7 cellular contexts compared by ENCODE assay signal in the genomic region with DNA sequence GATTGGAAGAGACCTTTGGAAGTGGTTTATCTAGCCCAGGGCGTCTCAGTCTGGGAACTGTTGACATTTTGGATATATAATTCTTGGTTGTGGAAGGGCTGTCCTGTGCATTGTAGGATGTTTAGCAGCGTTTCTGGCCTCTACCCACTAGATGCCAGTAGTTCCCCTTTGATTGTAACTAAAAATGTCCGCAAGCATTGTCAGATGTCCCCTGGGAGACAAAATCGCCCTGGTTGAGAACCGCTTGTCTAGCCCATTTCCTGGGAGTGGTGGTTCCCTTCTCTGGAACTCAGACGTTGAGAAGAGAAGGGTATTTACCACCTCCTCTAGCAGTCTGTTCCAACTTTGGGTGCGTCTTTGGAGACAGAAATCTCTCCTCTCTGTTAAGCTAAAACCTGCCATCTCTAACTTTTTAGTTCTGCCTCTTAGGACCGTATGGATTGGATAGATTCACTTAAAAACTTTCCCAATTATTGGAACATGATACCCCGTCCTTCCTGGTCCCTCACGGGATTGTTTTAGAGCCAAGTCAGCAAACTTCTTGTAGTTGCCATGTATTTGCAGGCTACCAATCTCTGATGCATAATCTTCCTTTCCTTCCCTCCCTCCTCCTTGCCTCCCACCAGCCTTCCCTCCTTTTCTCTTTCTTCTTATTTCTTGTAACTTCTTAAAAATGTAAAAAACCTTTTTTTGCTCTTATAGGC. TPM values are rescaled to one million over a fixed set of nuclear protein-coding genes. Genes with fewer than 3 reads are reported as not detected.
DNase-seq lines count a peak whose midpoint lies in the region; ATAC-seq and TF ChIP-seq lines count a peak whose summit lies in the region.

No MANE protein-coding gene starts in this region.

- CTCF ChIA-PET in Panc1 (lab: Charles Lee), result no interaction called here

- peak; percentile 47 to 62 for DNase-seq in HAP-1 (ENCODE audit: low spot score in 2 of 2)
- no peak for DNase-seq in Panc1 (ENCODE audit: low read depth, low spot score)
- DNase-seq in left ventricle myocardium superior, result no peak
- DNase-seq in cerebellum (ENCODE audit: low spot score), result no peak
- DNase-seq in DMS53 treated with DMSO at 0.1 percent for 48 hours (lab: John Stamatoyannopoulos, UW; ENCODE audit: unreplicated experiment), result no peak
- no peak for DNase-seq in tibial nerve (ENCODE audit: low spot score in 2 of 2)

- TF ChIP-seq EP300 in tibial nerve (IDR thresholded peaks at IDR 0.05), result no peak

- H3K27me3 ChIP-seq in HAP-1 (ENCODE audit: low read depth) (no peaks in the 10 kb centered on the region), Panc1 (ENCODE audit: control insufficient read depth, insufficient read depth, low read length) (no peaks in the 10 kb centered on the region), tibial nerve (no peaks in the 10 kb centered on the region)

- TF ChIP-seq CTCF in GM12875 (IDR thresholded peaks at IDR 0.05; ENCODE audit: borderline replicate concordance, insufficient read depth, low read depth, low read length), result peak; percentile 38; the same call in 1 of the 2 replicates
- peak; percentile 37; the same call in 1 of the 2 replicates for TF ChIP-seq CTCF in Panc1 (IDR thresholded peaks at IDR 0.05)
- TF ChIP-seq CTCF in tibial nerve (IDR thresholded peaks at IDR 0.05), result peak in 2 of 5 experiments; percentile 14 to 26

- H3K27ac ChIP-seq in Panc1 (ENCODE audit: low read length) (no peak overlapping the region), tibial nerve (no peak overlapping the region)

- POLR2A ChIA-PET in Panc1 (lab: Charles Lee), result no interaction called here

- H3K4me3 ChIP-seq in GM12875 (ENCODE audit: low read depth, low read length) (no peak overlapping the region), HAP-1 (no peak overlapping the region), Panc1 (ENCODE audit: low read depth in 2 of 2, low read length in 2 of 2) (no peak overlapping the region), tibial nerve (no peak overlapping the region)

- H3K4me1 ChIP-seq in HAP-1 (no peaks in the 10 kb centered on the region), Panc1 (ENCODE audit: control insufficient read depth, insufficient read depth, low read length) (no peaks in the 10 kb centered on the region), tibial nerve (peaks cover 0 to 38% (median 5%) of the 10 kb centered on the region in 4 donors)

- ATAC-seq in Panc1, result no peak
- peak; percentile 80 for ATAC-seq in left ventricle myocardium superior

- H3K9me3 ChIP-seq in HAP-1 (no peaks in the 10 kb centered on the region), Panc1 (ENCODE audit: control insufficient read depth, insufficient read depth, low read depth, low read length) (no peaks in the 10 kb centered on the region), tibial nerve (no peaks in the 10 kb centered on the region)

- H3K36me3 ChIP-seq in HAP-1 (replicated peaks) (peaks cover 47% of the 10 kb centered on the region), Panc1 (ENCODE audit: control insufficient read depth, insufficient read depth, low read length) (peaks cover 7% of the 10 kb centered on the region; the same call in 1 of the 2 replicates), tibial nerve (peaks cover 0 to 34% (median 0%) of the 10 kb centered on the region in 3 donors)

- TF ChIP-seq POLR2A in tibial nerve (IDR thresholded peaks at IDR 0.05), result no peak

- BruUV-seq in Panc1 (replicated peaks; lab: Mats Ljungman, UMichigan), result no TSS peak

- intact Hi-C loops in Panc1 (cut with micrococcal nuclease; ENCODE audit: unreplicated experiment) (no loop called here), left ventricle myocardium superior (cut with micrococcal nuclease) (no loop called here)

- WGBS in tibial nerve, 2 donors, result 41% methylated on average over 10 of the region's 10 CpGs

- in situ Hi-C loops in HAP-1 (cut with MboI; ENCODE audit: low sequenced_read_pairs) (no loop called here), Panc1 (cut with HindIII; ENCODE audit: low pct_unique_long_range_greater_than_20kb, low sequenced_read_pairs) (no loop called here)

RNA-seq across cellular contexts. Expression of a gene that starts 13.9 kb away (rescaled TPM):
- total RNA-seq in Panc1 (2021; ENCODE audit: unreplicated experiment) (54.6 TPM), left ventricle myocardium superior (35.9 TPM), cerebellum (93.5 TPM), tibial nerve (100 to 1,000 TPM; 167 to 286 (median 236) TPM)
- 55.3 TPM for polyA plus RNA-seq in Panc1 (2012; ENCODE audit: insufficient read length)

Comparison
In these comparisons a context has a peak if more than half of its experiments do, and no peak if none do; other contexts are left out.
1. DNase-seq: peak in HAP-1 (2 of 2); none in Panc1 (single experiment), left ventricle myocardium superior (single experiment), cerebellum (single experiment), DMS53 treated with DMSO at 0.1 percent for 48 hours (single experiment) and tibial nerve (0 of 2).